In the genomic region with DNA sequence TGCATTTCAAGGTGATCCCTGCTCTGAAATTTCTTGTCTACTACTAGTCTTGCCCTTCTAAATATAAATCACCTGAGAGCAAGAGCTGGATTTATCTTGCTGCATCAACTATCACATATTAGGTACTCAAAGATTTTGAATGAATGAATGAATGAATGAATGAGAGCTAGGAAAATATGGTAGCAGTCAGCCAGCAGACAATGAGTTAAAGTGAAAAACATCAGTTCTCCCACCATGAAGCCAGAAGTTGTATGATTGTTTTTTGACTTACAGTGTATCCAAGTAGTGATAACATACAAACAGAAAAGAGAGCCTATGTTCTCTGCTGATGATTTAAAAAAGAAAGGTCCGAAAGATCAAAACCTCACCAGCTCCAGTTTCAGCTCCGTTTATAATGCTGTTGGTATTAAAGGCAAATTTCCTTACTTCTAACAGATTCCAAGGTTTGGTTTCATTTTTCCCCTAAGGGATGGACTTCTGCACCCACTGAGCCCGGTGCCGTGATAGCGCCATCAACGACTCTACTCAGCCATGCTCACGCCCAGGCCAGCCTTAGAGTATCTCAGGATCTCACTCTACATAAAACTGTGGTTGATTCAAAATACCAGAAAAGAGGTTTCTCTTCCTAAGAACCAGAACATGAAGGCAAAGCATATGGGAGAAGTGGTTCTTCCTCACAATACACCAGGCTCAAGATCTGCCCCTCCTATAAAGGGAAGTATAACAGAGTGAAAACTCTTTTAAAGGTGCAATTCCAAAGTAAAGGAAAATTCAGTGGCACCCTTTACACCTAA, we compare ENCODE assay signal across 8 cellular contexts.
DNase-seq lines count a peak whose midpoint lies in the region; ATAC-seq, FAIRE-seq and TF ChIP-seq lines count a peak whose summit lies in the region.
"Had no signal": no experiment of that assay in that cellular context is flagged by ENCODE, and none has a peak within 500 bp of the region (broad histone marks: within the 10 kb centered on the region; RNA-seq: fewer than 3 reads in every experiment).

No MANE protein-coding gene starts in this region.

- H3K4me1 ChIP-seq in esophagus squamous epithelium = peaks cover 0 to 16% (median 0%) of the 10 kb centered on the region in 3 donors

- H3K27ac Mint-ChIP-seq in IgD-negative memory B cell = peak overlapping the region; percentile 85 to 97 (median 93)
- H3K27ac Mint-ChIP-seq in stimulated activated naive B cell treated with anti-CD40 and anti-IgM and Interleukin-4, amounts not matched to agents 10 μg/mL and 1 μg/mL and 100 μg/mL, for 72 hours = peak overlapping the region; percentile 96

- no peaks in the 10 kb centered on the region for H3K9me3 ChIP-seq in esophagus squamous epithelium

- TF ChIP-seq CTCF in esophagus squamous epithelium (IDR thresholded peaks at IDR 0.05) (no peak), omental fat pad (IDR thresholded peaks at IDR 0.05) (no peak), dorsolateral prefrontal cortex (IDR thresholded peaks at IDR 0.05 in 54 of 56, conservative IDR thresholded peaks at IDR 0.05 in 2 of 56; ENCODE audit: low read depth in 1 of 56, partially characterized antibody in 56 of 56) (no peak)

- intact Hi-C loops in esophagus squamous epithelium (cut with DNase I) = no loop called here
- intact Hi-C loops in dorsolateral prefrontal cortex (cut with DNase I) = no loop called here

- peak; percentile 17 for DNase-seq in activated CD4-positive, alpha-beta T cell treated with anti-CD3 and anti-CD28 coated beads, Interleukin-2, amount 50 U/mL, for 1 hour
- DNase-seq in esophagus squamous epithelium (lab: John Stamatoyannopoulos, UW) (no peak), omental fat pad (ENCODE audit: low spot score) (no peak), dorsolateral prefrontal cortex (no peak), RCC 7860 (ENCODE audit: low spot score) (no peak)
- DNase-seq in stimulated activated naive B cell treated with anti-CD40 and anti-IgM and Interleukin-4, amounts not matched to agents 10 μg/mL and 1 μg/mL and 100 μg/mL, for 72 hours = no peak
- DNase-seq: NCI-H2081 had no signal

- peaks cover 42 to 50% (median 48%) of the 10 kb centered on the region in 3 donors for H3K4me1 Mint-ChIP-seq in IgD-negative memory B cell
- peaks cover 33 to 69% of the 10 kb centered on the region in 2 donors for H3K4me1 Mint-ChIP-seq in stimulated activated naive B cell treated with anti-CD40 and anti-IgM and Interleukin-4, amounts not matched to agents 10 μg/mL and 1 μg/mL and 100 μg/mL, for 72 hours

- WGBS in esophagus squamous epithelium, 2 donors = 52 to 55% methylated on average over 5 to 7 of the region's 7 CpGs

- peak overlapping the region; percentile 95 to 99 (median 98) for H3K4me3 Mint-ChIP-seq in IgD-negative memory B cell
- peak overlapping the region; percentile 97 to 99 for H3K4me3 Mint-ChIP-seq in stimulated activated naive B cell treated with anti-CD40 and anti-IgM and Interleukin-4, amounts not matched to agents 10 μg/mL and 1 μg/mL and 100 μg/mL, for 72 hours

- no peak for TF ChIP-seq POLR2A in esophagus squamous epithelium (IDR thresholded peaks at IDR 0.05)

- peaks cover 3% of the 10 kb centered on the region for H3K36me3 Mint-ChIP-seq in IgD-negative memory B cell
- peaks cover 26 to 39% of the 10 kb centered on the region in 2 donors for H3K36me3 Mint-ChIP-seq in stimulated activated naive B cell treated with anti-CD40 and anti-IgM and Interleukin-4, amounts not matched to agents 10 μg/mL and 1 μg/mL and 100 μg/mL, for 72 hours

- H3K27ac ChIP-seq in esophagus squamous epithelium = peak overlapping the region in 2 of 4 donors; percentile 57 to 64
- peak overlapping the region in 7 of 59 donors; percentile 3 to 37 (median 30) for H3K27ac ChIP-seq in dorsolateral prefrontal cortex

- FAIRE-seq in RCC 7860 (lab: Jason Lieb, UNC) = no peak

- H3K9me3 Mint-ChIP-seq in IgD-negative memory B cell = no peaks in the 10 kb centered on the region
- no peaks in the 10 kb centered on the region for H3K9me3 Mint-ChIP-seq in stimulated activated naive B cell treated with anti-CD40 and anti-IgM and Interleukin-4, amounts not matched to agents 10 μg/mL and 1 μg/mL and 100 μg/mL, for 72 hours

- H3K27me3 ChIP-seq in esophagus squamous epithelium (no peaks in the 10 kb centered on the region), dorsolateral prefrontal cortex (no peaks in the 10 kb centered on the region)

- peaks cover 0 to 30% (median 5%) of the 10 kb centered on the region in 3 donors for H3K36me3 ChIP-seq in esophagus squamous epithelium

- H3K4me3 ChIP-seq in esophagus squamous epithelium = peak overlapping the region in 3 of 4 donors; percentile 22 to 56 (median 29)
- H3K4me3 ChIP-seq in dorsolateral prefrontal cortex = peak overlapping the region in 27 of 59 donors; percentile 6 to 44 (median 31)

- peak; percentile 67 to 71 for ATAC-seq in stimulated activated naive B cell treated with anti-CD40 and anti-IgM and Interleukin-4, amounts not matched to agents 10 μg/mL and 1 μg/mL and 100 μg/mL, for 72 hours (replicated peaks)
- ATAC-seq in omental fat pad (ENCODE audit: low FRiP score) = no peak

- no peaks in the 10 kb centered on the region for H3K27me3 Mint-ChIP-seq in IgD-negative memory B cell
- H3K27me3 Mint-ChIP-seq in stimulated activated naive B cell treated with anti-CD40 and anti-IgM and Interleukin-4, amounts not matched to agents 10 μg/mL and 1 μg/mL and 100 μg/mL, for 72 hours = no peaks in the 10 kb centered on the region
